Comparison of ENCODE assay signal across 7 cellular contexts in genomic region chr11:85685131-85685819, GRCh38. TPM values are rescaled to one million over a fixed set of nuclear protein-coding genes. Genes with fewer than 3 reads are reported as not detected.
DNase-seq lines count a peak whose midpoint lies in the region; ATAC-seq lines count a peak whose summit lies in the region.
"Had no signal": no experiment of that assay in that cellular context is flagged by ENCODE, and none has a peak within 500 bp of the region (broad histone marks: within the 10 kb centered on the region; RNA-seq: fewer than 3 reads in every experiment).

No MANE protein-coding gene starts in this region.

- DNase-seq in NCI-H524 treated with DMSO at 0.1 percent for 48 hours (lab: John Stamatoyannopoulos, UW): peak; percentile 56
- peak; percentile 34 for DNase-seq in globus pallidus (ENCODE audit: low spot score)
- no peak for DNase-seq in activated T-cell treated with anti-CD3 and anti-CD28 coated beads, Interleukin-2, amount 50 U/mL, for 72 hours
- no peak for DNase-seq in NCI-H1092 treated with DMSO at 0.1 percent for 48 hours (lab: John Stamatoyannopoulos, UW)
- no peak for DNase-seq in activated T-cell treated with anti-CD3 and anti-CD28 coated beads, Interleukin-2, amount 50 U/mL, for 48 hours

- no peaks in the 10 kb centered on the region for H3K36me3 ChIP-seq in stomach smooth muscle (ENCODE audit: control insufficient read depth in 2 of 2, insufficient read depth in 2 of 2, low read length in 2 of 2)

- H3K4me1 Mint-ChIP-seq in activated T-cell treated with anti-CD3 and anti-CD28 coated beads, Interleukin-2, amount 50 U/mL, for 72 hours (ENCODE audit: low read depth): peaks cover 28% of the 10 kb centered on the region

- peaks cover 3% of the 10 kb centered on the region for H3K27me3 Mint-ChIP-seq in activated T-cell treated with anti-CD3 and anti-CD28 coated beads, Interleukin-2, amount 50 U/mL, for 72 hours (ENCODE audit: low read depth)

- H3K4me3 ChIP-seq in stomach smooth muscle (ENCODE audit: low read length in 2 of 2): peak overlapping the region; percentile 64 to 87

- H3K4me3 Mint-ChIP-seq in activated T-cell treated with anti-CD3 and anti-CD28 coated beads, Interleukin-2, amount 50 U/mL, for 72 hours: no peak overlapping the region

- H3K9me3 Mint-ChIP-seq in activated T-cell treated with anti-CD3 and anti-CD28 coated beads, Interleukin-2, amount 50 U/mL, for 72 hours: no peaks in the 10 kb centered on the region

- no peaks in the 10 kb centered on the region for H3K36me3 Mint-ChIP-seq in activated T-cell treated with anti-CD3 and anti-CD28 coated beads, Interleukin-2, amount 50 U/mL, for 72 hours (ENCODE audit: insufficient read depth in 2 of 2)

- no peak for ATAC-seq in activated T-cell treated with anti-CD3 and anti-CD28 coated beads, Interleukin-2, amount 50 U/mL, for 72 hours (replicated peaks in 1 of 2)

- H3K9ac ChIP-seq in stomach smooth muscle (ENCODE audit: low read length in 2 of 2): peak overlapping the region; percentile 50 to 75

- H3K9me3 ChIP-seq in stomach smooth muscle (ENCODE audit: control insufficient read depth in 2 of 2, low read length in 2 of 2): no peaks in the 10 kb centered on the region

- H3K27ac Mint-ChIP-seq in activated T-cell treated with anti-CD3 and anti-CD28 coated beads, Interleukin-2, amount 50 U/mL, for 72 hours: no peak overlapping the region

- peaks cover 34% of the 10 kb centered on the region for H3K4me1 ChIP-seq in stomach smooth muscle (ENCODE audit: control insufficient read depth, insufficient read depth, low read length)

- no peaks in the 10 kb centered on the region for H3K27me3 ChIP-seq in stomach smooth muscle (ENCODE audit: control insufficient read depth in 1 of 2, insufficient read depth in 2 of 2, low read length in 2 of 2)

- H3K27ac ChIP-seq in stomach smooth muscle (ENCODE audit: low read length): peak overlapping the region; percentile 56

RNA-seq across cellular contexts. Expression of gene CCDC89, which starts 0.7 kb away (rescaled TPM):
- total RNA-seq in activated T-cell treated with anti-CD3 and anti-CD28 coated beads, Interleukin-2, amount 50 U/mL, for 72 hours: under 1 TPM; 0.22 to 0.90 TPM
- total RNA-seq: activated CD8-positive, alpha-beta memory T cell treated with anti-CD3 and anti-CD28 coated beads for 36 hours had no signal

RNA-seq across cellular contexts. Expression of gene CREBZF, which starts 20.3 kb away (rescaled TPM):
- 10 to 100 TPM; 52.9 to 56.0 TPM for total RNA-seq in activated T-cell treated with anti-CD3 and anti-CD28 coated beads, Interleukin-2, amount 50 U/mL, for 72 hours

RNA-seq across cellular contexts. Expression of gene TMEM126A, which starts 37.5 kb away (rescaled TPM):
- 10 to 100 TPM; 38.6 to 42.5 TPM for total RNA-seq in activated T-cell treated with anti-CD3 and anti-CD28 coated beads, Interleukin-2, amount 50 U/mL, for 72 hours

RNA-seq across cellular contexts. Expression of gene TMEM126B, which starts 56.9 kb away (rescaled TPM):
- 10 to 100 TPM; 51.8 to 55.2 TPM for total RNA-seq in activated T-cell treated with anti-CD3 and anti-CD28 coated beads, Interleukin-2, amount 50 U/mL, for 72 hours

RNA-seq across cellular contexts. Expression of gene DLG2, which starts 58.1 kb away (rescaled TPM):
- 1 to 10 TPM; 4.1 to 5.3 TPM for total RNA-seq in activated T-cell treated with anti-CD3 and anti-CD28 coated beads, Interleukin-2, amount 50 U/mL, for 72 hours

Comparison
In these comparisons a context has a peak if more than half of its experiments do, and no peak if none do; other contexts are left out.
1. DNase-seq: peak in NCI-H524 treated with DMSO at 0.1 percent for 48 hours (single experiment) and globus pallidus (single experiment); none in activated T-cell treated with anti-CD3 and anti-CD28 coated beads, Interleukin-2, amount 50 U/mL, for 72 hours (0 of 2), NCI-H1092 treated with DMSO at 0.1 percent for 48 hours (single experiment) and activated T-cell treated with anti-CD3 and anti-CD28 coated beads, Interleukin-2, amount 50 U/mL, for 48 hours (0 of 2).